ENCODE assay signal across 2 cellular contexts in the genomic region with DNA sequence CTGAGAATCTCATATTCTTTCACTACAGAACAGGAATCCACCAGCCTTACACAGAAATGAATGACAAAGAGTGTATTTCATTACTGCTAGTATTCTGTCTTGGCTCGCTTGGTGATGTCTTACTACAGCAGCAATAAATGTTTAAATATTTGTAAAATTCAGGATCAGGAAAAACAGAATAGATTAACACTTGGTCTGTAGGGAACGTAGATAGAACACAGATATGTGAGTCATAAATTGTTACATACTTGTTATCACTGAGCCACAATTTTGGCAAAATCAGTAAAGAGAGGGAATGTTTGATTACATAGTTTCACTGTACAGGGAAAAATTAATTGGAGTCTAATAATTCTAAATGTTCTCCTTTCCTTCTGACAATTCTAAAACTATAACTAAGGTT.
TF ChIP-seq lines count a peak whose summit lies in the region.

No MANE protein-coding gene starts in this region.

TF ChIP-seq in HepG2, 621 proteins besides CTCF, POLR2A, EP300 and RAD21:
- no peak for TF ChIP-seq MYC (CRISPR knock-in tag; IDR thresholded peaks at IDR 0.05; ENCODE audit: borderline replicate concordance)
- TF ChIP-seq SAFB2 (CRISPR knock-in tag; IDR thresholded peaks at IDR 0.05; ENCODE audit: borderline replicate concordance, low read depth): no peak
- TF ChIP-seq TAF15 (IDR thresholded peaks at IDR 0.05; ENCODE audit: low read depth, low read length, poor library complexity, severe bottlenecking): no peak
- no peak for TF ChIP-seq ZNF17 (CRISPR knock-in tag; IDR thresholded peaks at IDR 0.05)
- TF ChIP-seq ZBTB38 (CRISPR knock-in tag; IDR thresholded peaks at IDR 0.05): no peak
- TF ChIP-seq ZNF607 (CRISPR knock-in tag; IDR thresholded peaks at IDR 0.05; ENCODE audit: borderline replicate concordance): no peak
TF ChIP-seq in HepG2: peak in this region for 0.

TF ChIP-seq in GM12878, 131 proteins besides CTCF, POLR2A, EP300 and RAD21:
- TF ChIP-seq CHD1 (IDR thresholded peaks at IDR 0.05; ENCODE audit: low read depth, low read length) (no peak), TBL1XR1 (IDR thresholded peaks at IDR 0.05; ENCODE audit: low read depth, low read length) (no peak)
- TF ChIP-seq, protein P1, sequence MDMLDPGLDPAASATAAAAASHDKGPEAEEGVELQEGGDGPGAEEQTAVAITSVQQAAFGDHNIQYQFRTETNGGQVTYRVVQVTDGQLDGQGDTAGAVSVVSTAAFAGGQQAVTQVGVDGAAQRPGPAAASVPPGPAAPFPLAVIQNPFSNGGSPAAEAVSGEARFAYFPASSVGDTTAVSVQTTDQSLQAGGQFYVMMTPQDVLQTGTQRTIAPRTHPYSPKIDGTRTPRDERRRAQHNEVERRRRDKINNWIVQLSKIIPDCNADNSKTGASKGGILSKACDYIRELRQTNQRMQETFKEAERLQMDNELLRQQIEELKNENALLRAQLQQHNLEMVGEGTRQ (IDR thresholded peaks at IDR 0.05; ENCODE audit: borderline replicate concordance, low read depth, low read length): no peak
